18 cellular contexts compared by ENCODE assay signal in genomic region chr6:109303647-109304283, GRCh38.
DNase-seq lines count a peak whose midpoint lies in the region; ATAC-seq and TF ChIP-seq lines count a peak whose summit lies in the region.
"Had no signal": no experiment of that assay in that cellular context is flagged by ENCODE, and none has a peak within 500 bp of the region (broad histone marks: within the 10 kb centered on the region; RNA-seq: fewer than 3 reads in every experiment).

No MANE protein-coding gene starts in this region.

- H4K20me1 ChIP-seq in GM23248 (ENCODE audit: insufficient read depth), result no peaks in the 10 kb centered on the region
- no peaks in the 10 kb centered on the region for H4K20me1 ChIP-seq in PC-3 (ENCODE audit: low read length)

- peak overlapping the region in 1 of 2 donors; percentile 4 for H3K4me3 Mint-ChIP-seq in CD14-positive monocyte
- H3K4me3 Mint-ChIP-seq in naive B cell, result peak overlapping the region in 5 of 8 donors; percentile 6 to 67 (median 50)
- H3K4me3 Mint-ChIP-seq: activated CD8-positive, alpha-beta T cell treated with anti-CD3 and anti-CD28 coated beads, Interleukin-2, amount 10 ng/mL, durations not matched to agents 7 days and 5 days; CD4-positive, CD25-positive, alpha-beta regulatory T cell; naive thymus-derived CD4-positive, alpha-beta T cell had no signal

- H2AFZ ChIP-seq in GM23248 (no peak overlapping the region), PC-3 (ENCODE audit: low read length) (no peak overlapping the region)

- CTCF ChIA-PET in PC-3 (lab: Charles Lee), result no interaction called here

- TF ChIP-seq CTCF in CD14-positive monocyte (IDR thresholded peaks at IDR 0.05) (no peak), PC-3 (conservative IDR thresholded peaks at IDR 0.05; ENCODE audit: low read depth, low read length) (no peak), GM10266 (IDR thresholded peaks at IDR 0.05; ENCODE audit: control insufficient read depth, insufficient read depth, low read depth, missing control alignments) (no peak)

- H3K36me3 ChIP-seq in GM23248 (ENCODE audit: low read depth), result no peaks in the 10 kb centered on the region
- H3K36me3 ChIP-seq in adipocyte (ENCODE audit: control insufficient read depth, insufficient read depth, low read length, severe bottlenecking), result no peaks in the 10 kb centered on the region
- H3K36me3 ChIP-seq in PC-3 (ENCODE audit: low read depth, low read length), result no peaks in the 10 kb centered on the region

- H3K4me3 ChIP-seq in GM23248 (no peak overlapping the region), adipocyte (ENCODE audit: low read length) (no peak overlapping the region), PC-3 (ENCODE audit: low read length) (no peak overlapping the region)

- H3K4me2 ChIP-seq in GM23248 (ENCODE audit: unreplicated experiment) (no peak overlapping the region), PC-3 (ENCODE audit: low read length) (no peak overlapping the region)

- H3K9me3 ChIP-seq in GM23248 (ENCODE audit: low read depth), result no peaks in the 10 kb centered on the region
- H3K9me3 ChIP-seq in adipocyte (ENCODE audit: control insufficient read depth, low read length), result no peaks in the 10 kb centered on the region
- no peaks in the 10 kb centered on the region for H3K9me3 ChIP-seq in PC-3 (ENCODE audit: low read length)

- intact Hi-C loops in CD14-positive monocyte (cut with micrococcal nuclease), result loop anchor here in 1 of 2 donors (5.0 kb wide), 1 partner anchor 66 kb away; no protein-coding TSS in a partner anchor
- intact Hi-C loops in PC-3 (cut with micrococcal nuclease), result no loop called here

- H3K36me3 Mint-ChIP-seq in CD14-positive monocyte (no peaks in the 10 kb centered on the region), naive B cell (no peaks in the 10 kb centered on the region)
- H3K36me3 Mint-ChIP-seq: CD4-positive, CD25-positive, alpha-beta regulatory T cell; naive thymus-derived CD4-positive, alpha-beta T cell had no signal

- 56 to 62% methylated on average over 6 of the region's 6 CpGs for WGBS in GM23248 (ENCODE audit: low coverage in 1 of 2, low lambda C conversion rate in 2 of 2, missing lambda C conversion rate in 2 of 2), 2 experiments

- H3K9me2 ChIP-seq in GM23248 (ENCODE audit: insufficient read depth) (no peaks in the 10 kb centered on the region), PC-3 (replicated peaks; ENCODE audit: low read length) (no peaks in the 10 kb centered on the region)

- H3K27ac Mint-ChIP-seq in CD14-positive monocyte (peak overlapping the region in 5 of 7 donors; percentile 9 to 58 (median 46)), naive B cell (peak overlapping the region in 2 of 6 donors; percentile 19 to 77)
- H3K27ac Mint-ChIP-seq: activated CD8-positive, alpha-beta T cell treated with anti-CD3 and anti-CD28 coated beads, Interleukin-2, amount 10 ng/mL, durations not matched to agents 7 days and 5 days; naive thymus-derived CD4-positive, alpha-beta T cell had no signal

- DNase-seq in CD14-positive monocyte (ENCODE audit: low spot score) (no peak), GM23248 (peak; percentile 30), adipocyte (ENCODE audit: low read depth) (peak; percentile 2), naive B cell (no peak), SKM-1 (lab: John Stamatoyannopoulos, UW; ENCODE audit: unreplicated experiment) (no peak), PC-3 (no peak), GM10266 (ENCODE audit: extremely low spot score) (no peak)
- DNase-seq: activated CD8-positive, alpha-beta T cell treated with anti-CD3 and anti-CD28 coated beads, Interleukin-2, amount 10 ng/mL, durations not matched to agents 7 days and 5 days; CD4-positive, CD25-positive, alpha-beta regulatory T cell; central memory CD4-positive, alpha-beta T cell; islet precursor cell; naive thymus-derived CD4-positive, alpha-beta T cell; NCI-H187 treated with DMSO at 0.1 percent for 48 hours; NCI-H82; SHP77 treated with DMSO at 0.1 percent for 48 hours; stimulated activated CD4-positive, alpha-beta T cell treated with anti-CD3 and anti-CD28 coated beads, Interleukin-4, amount 100 ng/mL, for 4 hours; stimulated activated naive CD4-positive, alpha-beta T cell had no signal

- no peak overlapping the region for H3K27ac ChIP-seq in GM23248
- no peak overlapping the region for H3K27ac ChIP-seq in PC-3 (ENCODE audit: low read length)

- H3F3A ChIP-seq in GM23248 (ENCODE audit: insufficient read depth) (peaks cover 7% of the 10 kb centered on the region; the same call in 1 of the 2 replicates), PC-3 (ENCODE audit: low read length, unreplicated experiment) (no peaks in the 10 kb centered on the region)

- no TSS peak for BruUV-seq in PC-3 (replicated peaks; lab: Mats Ljungman, UMichigan)

- H3K4me1 ChIP-seq in GM23248 (ENCODE audit: insufficient read depth), result peaks cover 16% of the 10 kb centered on the region; the same call in 1 of the 2 replicates
- peaks cover 23% of the 10 kb centered on the region for H3K4me1 ChIP-seq in adipocyte (ENCODE audit: control insufficient read depth, insufficient read depth, low read length)
- peaks cover 6% of the 10 kb centered on the region for H3K4me1 ChIP-seq in PC-3 (ENCODE audit: insufficient read depth, low read length)

- H3K9me3 Mint-ChIP-seq in CD14-positive monocyte, result no peaks in the 10 kb centered on the region
- H3K9me3 Mint-ChIP-seq in naive B cell, result no peaks in the 10 kb centered on the region
- H3K9me3 Mint-ChIP-seq: naive thymus-derived CD4-positive, alpha-beta T cell had no signal

- peaks cover 45% of the 10 kb centered on the region for H3K4me1 Mint-ChIP-seq in CD14-positive monocyte
- peaks cover 26 to 44% (median 38%) of the 10 kb centered on the region in 3 donors for H3K4me1 Mint-ChIP-seq in naive B cell
- H3K4me1 Mint-ChIP-seq: CD4-positive, CD25-positive, alpha-beta regulatory T cell had no signal

- POLR2A ChIA-PET in PC-3 (lab: Charles Lee; ENCODE audit: unreplicated experiment), result no interaction called here

- H3K9ac ChIP-seq in GM23248 (no peak overlapping the region), adipocyte (ENCODE audit: low read length) (no peak overlapping the region), PC-3 (ENCODE audit: low read length) (no peak overlapping the region)

- peaks cover 0 to 4% (median 0%) of the 10 kb centered on the region in 3 donors for H3K27me3 Mint-ChIP-seq in CD14-positive monocyte (ENCODE audit: low read depth in 3 of 3)
- H3K27me3 Mint-ChIP-seq in naive B cell, result no peaks in the 10 kb centered on the region

- in situ Hi-C loops in GM23248 (cut with MboI), result no loop called here

- ATAC-seq in naive B cell (ENCODE audit: low read depth in 2 of 2), result no peak
- no peak for ATAC-seq in PC-3
- no peak for ATAC-seq in HG02852 (IDR thresholded peaks at IDR 0.05; ENCODE audit: unreplicated experiment)
- ATAC-seq: activated CD8-positive, alpha-beta T cell treated with anti-CD3 and anti-CD28 coated beads, Interleukin-2, amount 10 ng/mL, durations not matched to agents 7 days and 5 days had no signal

- H3K79me2 ChIP-seq in GM23248 (ENCODE audit: insufficient read depth) (no peaks in the 10 kb centered on the region), PC-3 (ENCODE audit: low read length) (no peaks in the 10 kb centered on the region)

- H3K27me3 ChIP-seq in GM23248 (replicated peaks; ENCODE audit: insufficient read depth), result no peaks in the 10 kb centered on the region; the same call in 1 of the 2 replicates
- no peaks in the 10 kb centered on the region for H3K27me3 ChIP-seq in adipocyte (replicated peaks; ENCODE audit: control insufficient read depth, insufficient read depth, low read length)
- H3K27me3 ChIP-seq in PC-3 (ENCODE audit: low read length), result no peaks in the 10 kb centered on the region

Comparison
In these comparisons a context has a peak if more than half of its experiments do, and no peak if none do; other contexts are left out.
1. DNase-seq: peak in GM23248 (single experiment) and adipocyte (single experiment); none in CD14-positive monocyte (single experiment), naive B cell (single experiment), SKM-1 (single experiment), PC-3 (single experiment) and GM10266 (single experiment).